In genomic region chr18:37705016-37705415, GRCh38 we compare ENCODE assay signal across 32 cellular contexts.
"Had no signal": no experiment of that assay in that cellular context is flagged by ENCODE, and none has a peak within 500 bp of the region (broad histone marks: within the 10 kb centered on the region; RNA-seq: fewer than 3 reads in every experiment).

No MANE protein-coding gene starts in this region.

- H3K9me3 ChIP-seq: adrenal gland, body of pancreas, colonic mucosa, esophagus squamous epithelium, gastroesophageal sphincter had no signal

- H3K27me3 ChIP-seq: adrenal gland, body of pancreas, colonic mucosa, esophagus squamous epithelium, gastroesophageal sphincter had no signal

- H3K27ac ChIP-seq: adrenal gland, body of pancreas, colonic mucosa, epithelial cell of prostate, esophagus squamous epithelium, gastroesophageal sphincter had no signal

- H3K27ac Mint-ChIP-seq: activated CD4-positive, alpha-beta memory T cell treated with anti-CD3 and anti-CD28 coated beads for 36 hours; activated CD4-positive, alpha-beta T cell treated with anti-CD3 and anti-CD28 coated beads for 36 hours; activated CD4-positive, alpha-beta T cell treated with anti-CD3 and anti-CD28 coated beads, Interleukin-2, amount 10 ng/mL, durations not matched to agents 24 days and 14 days; activated CD8-positive, alpha-beta memory T cell treated with anti-CD3 and anti-CD28 coated beads, Interleukin-2, amount 10 ng/mL, durations not matched to agents 7 days and 5 days; activated CD8-positive, alpha-beta T cell treated with anti-CD3 and anti-CD28 coated beads, Interleukin-2, amount 10 ng/mL, durations not matched to agents 7 days and 5 days; activated naive CD4-positive, alpha-beta T cell treated with anti-CD3 and anti-CD28 coated beads for 36 hours; activated naive CD4-positive, alpha-beta T cell treated with anti-CD3 and anti-CD28 coated beads, Interleukin-2, amount 50 U/mL, for 24 hours; activated naive CD8-positive, alpha-beta T cell treated with anti-CD3 and anti-CD28 coated beads for 36 hours; activated naive CD8-positive, alpha-beta T cell treated with anti-CD3 and anti-CD28 coated beads, Interleukin-2, amount 50 U/mL, for 24 hours; activated T-helper 1 cell treated with anti-CD3 and anti-CD28 coated beads, Interleukin-12 subunit alpha, Interleukin-12 subunit beta, Interleukin-2, Interleukin-4 antibody, amounts not matched to agents 30 ng/mL and 10 ng/mL and 1 ng/mL, durations not matched to agents 14 hours and 24 hours and 36 hours; activated T-helper 2 cell treated with anti-CD3 and anti-CD28 coated beads, Interferon-gamma antibody, Interleukin-2, Interleukin-4, amounts not matched to agents 10 μg/mL and 5 μg/mL and 100 μg/mL, durations not matched to agents 14 hours and 24 hours and 36 hours; T-helper 17 cell; T-helper 2 cell treated with Interferon-gamma antibody and Interleukin-4, amounts not matched to agents 5 μg/mL and 100 μg/mL, for 36 hours had no signal

- H3K4me3 ChIP-seq: adrenal gland, body of pancreas, colonic mucosa, esophagus squamous epithelium, gastroesophageal sphincter had no signal

- H3K4me1 Mint-ChIP-seq: activated CD4-positive, alpha-beta T cell treated with anti-CD3 and anti-CD28 coated beads for 36 hours; activated CD4-positive, alpha-beta T cell treated with anti-CD3 and anti-CD28 coated beads, Interleukin-2, amount 10 ng/mL, durations not matched to agents 24 days and 14 days; activated CD8-positive, alpha-beta memory T cell treated with anti-CD3 and anti-CD28 coated beads, Interleukin-2, amount 10 ng/mL, durations not matched to agents 7 days and 5 days; activated naive CD4-positive, alpha-beta T cell treated with anti-CD3 and anti-CD28 coated beads, Interleukin-2, amount 50 U/mL, for 24 hours; activated naive CD8-positive, alpha-beta T cell treated with anti-CD3 and anti-CD28 coated beads for 36 hours; activated naive CD8-positive, alpha-beta T cell treated with anti-CD3 and anti-CD28 coated beads, Interleukin-2, amount 50 U/mL, for 24 hours; T-helper 17 cell had no signal

- DNase-seq: activated CD4-positive, alpha-beta memory T cell treated with anti-CD3 and anti-CD28 coated beads for 36 hours; activated CD4-positive, alpha-beta T cell treated with anti-CD3 and anti-CD28 coated beads for 36 hours; activated CD4-positive, alpha-beta T cell treated with anti-CD3 and anti-CD28 coated beads, Interleukin-2, amount 10 ng/mL, durations not matched to agents 24 days and 14 days; activated CD4-positive, CD25-positive, alpha-beta regulatory T cell; activated CD4-positive, CD25-positive, alpha-beta regulatory T cell treated with anti-CD3 and anti-CD28 coated beads, Interleukin-2, amount 50 U/mL, for 72 hours; activated CD8-positive, alpha-beta memory T cell treated with anti-CD3 and anti-CD28 coated beads, Interleukin-2, amount 10 ng/mL, durations not matched to agents 7 days and 5 days; activated CD8-positive, alpha-beta memory T cell treated with anti-CD3 and anti-CD28 coated beads, Interleukin-2, amount 50 U/mL, for 4 hours; activated CD8-positive, alpha-beta T cell treated with anti-CD3 and anti-CD28 coated beads, Interleukin-2, amount 10 ng/mL, durations not matched to agents 7 days and 5 days; activated effector memory CD4-positive, alpha-beta T cell treated with anti-CD3 and anti-CD28 coated beads, Interleukin-2, amount 50 U/mL, for 16 hours; activated naive CD4-positive, alpha-beta T cell treated with anti-CD3 and anti-CD28 coated beads for 36 hours; activated naive CD8-positive, alpha-beta T cell treated with anti-CD3 and anti-CD28 coated beads for 36 hours; activated naive CD8-positive, alpha-beta T cell treated with anti-CD3 and anti-CD28 coated beads, Interleukin-2, amount 50 U/mL, for 24 hours; activated T-cell treated with anti-CD3 and anti-CD28 coated beads, Interleukin-2, amount 50 U/mL, for 1 hour; activated T-cell treated with anti-CD3 and anti-CD28 coated beads, Interleukin-2, amount 50 U/mL, for 48 hours; adrenal gland; amygdala; aorta; body of pancreas; central memory CD4-positive, alpha-beta T cell; cerebellar nuclear complex; colonic mucosa; effector CD8-positive, alpha-beta T cell; esophagus squamous epithelium; foreskin melanocyte; T-helper 17 cell; T1000 had no signal

- H3K9me3 Mint-ChIP-seq: activated CD4-positive, alpha-beta memory T cell treated with anti-CD3 and anti-CD28 coated beads for 36 hours; activated CD4-positive, alpha-beta T cell treated with anti-CD3 and anti-CD28 coated beads, Interleukin-2, amount 10 ng/mL, durations not matched to agents 24 days and 14 days; activated naive CD4-positive, alpha-beta T cell treated with anti-CD3 and anti-CD28 coated beads, Interleukin-2, amount 50 U/mL, for 24 hours; activated naive CD8-positive, alpha-beta T cell treated with anti-CD3 and anti-CD28 coated beads for 36 hours; activated naive CD8-positive, alpha-beta T cell treated with anti-CD3 and anti-CD28 coated beads, Interleukin-2, amount 50 U/mL, for 24 hours; activated T-helper 1 cell treated with anti-CD3 and anti-CD28 coated beads, Interleukin-12 subunit alpha, Interleukin-12 subunit beta, Interleukin-2, Interleukin-4 antibody, amounts not matched to agents 30 ng/mL and 10 ng/mL and 1 ng/mL, durations not matched to agents 14 hours and 24 hours and 36 hours; activated T-helper 2 cell treated with anti-CD3 and anti-CD28 coated beads, Interferon-gamma antibody, Interleukin-2, Interleukin-4, amounts not matched to agents 10 μg/mL and 5 μg/mL and 100 μg/mL, durations not matched to agents 14 hours and 24 hours and 36 hours; T-helper 2 cell treated with Interferon-gamma antibody and Interleukin-4, amounts not matched to agents 5 μg/mL and 100 μg/mL, for 36 hours had no signal

- H3K36me3 Mint-ChIP-seq: activated CD4-positive, alpha-beta memory T cell treated with anti-CD3 and anti-CD28 coated beads for 36 hours; activated CD8-positive, alpha-beta memory T cell treated with anti-CD3 and anti-CD28 coated beads, Interleukin-2, amount 10 ng/mL, durations not matched to agents 7 days and 5 days; activated naive CD4-positive, alpha-beta T cell treated with anti-CD3 and anti-CD28 coated beads, Interleukin-2, amount 50 U/mL, for 24 hours; activated naive CD8-positive, alpha-beta T cell treated with anti-CD3 and anti-CD28 coated beads for 36 hours had no signal

- H3K36me3 ChIP-seq: adrenal gland, colonic mucosa, esophagus squamous epithelium, gastroesophageal sphincter had no signal

- H3K27me3 Mint-ChIP-seq: activated CD4-positive, alpha-beta memory T cell treated with anti-CD3 and anti-CD28 coated beads for 36 hours; activated CD4-positive, alpha-beta T cell treated with anti-CD3 and anti-CD28 coated beads for 36 hours; activated CD4-positive, alpha-beta T cell treated with anti-CD3 and anti-CD28 coated beads, Interleukin-2, amount 10 ng/mL, durations not matched to agents 24 days and 14 days; activated CD8-positive, alpha-beta memory T cell treated with anti-CD3 and anti-CD28 coated beads, Interleukin-2, amount 10 ng/mL, durations not matched to agents 7 days and 5 days; activated naive CD4-positive, alpha-beta T cell treated with anti-CD3 and anti-CD28 coated beads, Interleukin-2, amount 50 U/mL, for 24 hours; activated naive CD8-positive, alpha-beta T cell treated with anti-CD3 and anti-CD28 coated beads for 36 hours; activated naive CD8-positive, alpha-beta T cell treated with anti-CD3 and anti-CD28 coated beads, Interleukin-2, amount 50 U/mL, for 24 hours; T-helper 17 cell had no signal

- H3K4me3 Mint-ChIP-seq: activated CD4-positive, alpha-beta memory T cell treated with anti-CD3 and anti-CD28 coated beads for 36 hours; activated CD4-positive, alpha-beta T cell treated with anti-CD3 and anti-CD28 coated beads for 36 hours; activated CD4-positive, alpha-beta T cell treated with anti-CD3 and anti-CD28 coated beads, Interleukin-2, amount 10 ng/mL, durations not matched to agents 24 days and 14 days; activated CD8-positive, alpha-beta memory T cell treated with anti-CD3 and anti-CD28 coated beads, Interleukin-2, amount 10 ng/mL, durations not matched to agents 7 days and 5 days; activated CD8-positive, alpha-beta T cell treated with anti-CD3 and anti-CD28 coated beads, Interleukin-2, amount 10 ng/mL, durations not matched to agents 7 days and 5 days; activated naive CD4-positive, alpha-beta T cell treated with anti-CD3 and anti-CD28 coated beads for 36 hours; activated naive CD4-positive, alpha-beta T cell treated with anti-CD3 and anti-CD28 coated beads, Interleukin-2, amount 50 U/mL, for 24 hours; activated naive CD8-positive, alpha-beta T cell treated with anti-CD3 and anti-CD28 coated beads for 36 hours; activated naive CD8-positive, alpha-beta T cell treated with anti-CD3 and anti-CD28 coated beads, Interleukin-2, amount 50 U/mL, for 24 hours; activated T-helper 1 cell treated with anti-CD3 and anti-CD28 coated beads, Interleukin-12 subunit alpha, Interleukin-12 subunit beta, Interleukin-2, Interleukin-4 antibody, amounts not matched to agents 30 ng/mL and 10 ng/mL and 1 ng/mL, durations not matched to agents 14 hours and 24 hours and 36 hours; T-helper 17 cell; T-helper 2 cell treated with Interferon-gamma antibody and Interleukin-4, amounts not matched to agents 5 μg/mL and 100 μg/mL, for 36 hours had no signal

- H3K4me1 ChIP-seq: adrenal gland, body of pancreas, colonic mucosa, esophagus squamous epithelium, gastroesophageal sphincter had no signal
